9 cellular contexts compared by ENCODE assay signal in genomic region chr7:45196374-45196773, GRCh38. TPM values are rescaled to one million over a fixed set of nuclear protein-coding genes. Genes with fewer than 3 reads are reported as not detected.
DNase-seq lines count a peak whose midpoint lies in the region; ATAC-seq and TF ChIP-seq lines count a peak whose summit lies in the region.
"Had no signal": no experiment of that assay in that cellular context is flagged by ENCODE, and none has a peak within 500 bp of the region (broad histone marks: within the 10 kb centered on the region; RNA-seq: fewer than 3 reads in every experiment).

No MANE protein-coding gene starts in this region.

- no CpG with 5 or more reads among the region's 7 CpGs for WGBS in H9 (ENCODE audit: extremely low coverage, insufficient read length, low lambda C conversion rate)

- no peak overlapping the region for H3K23ac ChIP-seq in H9 (ENCODE audit: insufficient read length, low read depth, low read length)

- H3K27me3 Mint-ChIP-seq in osteocyte (ENCODE audit: unreplicated experiment) (peaks cover 34% of the 10 kb centered on the region), H9 (ENCODE audit: low read depth) (peaks cover 11% of the 10 kb centered on the region)

- no peak overlapping the region for H2AFZ ChIP-seq in H9 (ENCODE audit: low read length)

- ATAC-seq in GM18907 (IDR thresholded peaks at IDR 0.05; ENCODE audit: unreplicated experiment) (peak; percentile 67), HG02610 (IDR thresholded peaks at IDR 0.05; ENCODE audit: unreplicated experiment) (peak; percentile 83)

- H2BK15ac ChIP-seq in H9 (ENCODE audit: low read depth, low read length): no peak overlapping the region

- H3K9me3 ChIP-seq in H9 (ENCODE audit: control insufficient read depth, low read depth, low read length) (no peaks in the 10 kb centered on the region), WERI-Rb-1 (ENCODE audit: severe bottlenecking) (peaks cover 2% of the 10 kb centered on the region)
- H3K9me3 ChIP-seq: uterus had no signal

- H3K9me3 Mint-ChIP-seq in osteocyte (ENCODE audit: unreplicated experiment): no peaks in the 10 kb centered on the region
- no peaks in the 10 kb centered on the region; a peak in 2 of 5 replicates for H3K9me3 Mint-ChIP-seq in H9

- no peak overlapping the region for H3K56ac ChIP-seq in H9 (ENCODE audit: insufficient read length, low read depth, low read length)

- no peaks in the 10 kb centered on the region for H3K79me1 ChIP-seq in H9 (ENCODE audit: insufficient read depth, low read depth, low read length, poor library complexity, severe bottlenecking)

- no peaks in the 10 kb centered on the region; the same call in 1 of the 2 replicates for H3K79me2 ChIP-seq in H9 (ENCODE audit: insufficient read depth, low read length)

- no peak overlapping the region for H4K91ac ChIP-seq in H9 (ENCODE audit: insufficient read length, low read depth, low read length)

- H2BK20ac ChIP-seq in H9 (ENCODE audit: low read depth, low read length, poor library complexity, severe bottlenecking): no peak overlapping the region

- no peak overlapping the region for H3K14ac ChIP-seq in H9 (ENCODE audit: insufficient read depth, low read length)

- peak; percentile 61 to 77 for DNase-seq in activated CD4-positive, alpha-beta T cell treated with anti-CD3 and anti-CD28 coated beads, Interleukin-2, amount 50 U/mL, for 48 hours
- DNase-seq in stimulated activated CD4-positive, alpha-beta T cell treated with anti-CD3 and anti-CD28 coated beads, TNF-alpha, amount 100 ng/mL, for 24 hours (ENCODE audit: low read depth in 3 of 3): peak; percentile 16 to 66 (median 50)
- DNase-seq in osteocyte (ENCODE audit: extremely low spot score, unreplicated experiment) (no peak), H9 (no peak), WERI-Rb-1 (no peak)
- DNase-seq: NCI-H1436 treated with DMSO at 0.1 percent for 48 hours, uterus had no signal

- no peaks in the 10 kb centered on the region for H3K27me3 ChIP-seq in H9 (ENCODE audit: insufficient read depth, low read length)
- no peaks in the 10 kb centered on the region for H3K27me3 ChIP-seq in WERI-Rb-1 (ENCODE audit: insufficient read depth, low read depth, severe bottlenecking)
- H3K27me3 ChIP-seq: uterus had no signal

- no peak overlapping the region for H2BK120ac ChIP-seq in H9 (ENCODE audit: low read depth, low read length, poor library complexity, severe bottlenecking)

- no peak overlapping the region for H3K4me3 Mint-ChIP-seq in osteocyte (ENCODE audit: unreplicated experiment)
- H3K4me3 Mint-ChIP-seq in H9: no peak overlapping the region

- no peaks in the 10 kb centered on the region for H3K4me1 ChIP-seq in H9 (ENCODE audit: insufficient read depth, low read length)
- H3K4me1 ChIP-seq: uterus had no signal

- TF ChIP-seq CTCF in osteocyte (IDR thresholded peaks at IDR 0.05) (no peak), H9 (conservative IDR thresholded peaks at IDR 0.05) (no peak), WERI-Rb-1 (IDR thresholded peaks at IDR 0.05; ENCODE audit: low read depth, low read length) (no peak)

- H4K5ac ChIP-seq in H9 (ENCODE audit: insufficient read length, low read depth, low read length): no peak overlapping the region

- H2AK5ac ChIP-seq in H9 (ENCODE audit: insufficient read length, low read length): no peak overlapping the region

- H3K4ac ChIP-seq in H9 (ENCODE audit: low read depth, low read length): no peak overlapping the region

- no peaks in the 10 kb centered on the region for H4K20me1 ChIP-seq in H9 (ENCODE audit: control insufficient read depth, insufficient read depth, insufficient read length)

- no peak overlapping the region for H2BK12ac ChIP-seq in H9 (ENCODE audit: insufficient read length, low read depth, low read length)

- no peaks in the 10 kb centered on the region for H3K36me3 ChIP-seq in WERI-Rb-1
- H3K36me3 ChIP-seq: uterus had no signal

- H3K27ac ChIP-seq in H9 (ENCODE audit: insufficient read length, low read depth, low read length): no peak overlapping the region
- no peak overlapping the region for H3K27ac ChIP-seq in WERI-Rb-1
- H3K27ac ChIP-seq: uterus had no signal

- H3K36me3 Mint-ChIP-seq in osteocyte (ENCODE audit: unreplicated experiment) (no peaks in the 10 kb centered on the region), H9 (ENCODE audit: insufficient read depth in 1 of 3, low read depth in 3 of 3) (no peaks in the 10 kb centered on the region; a peak in 1 of 7 replicates)

- no peak overlapping the region for H3K4me2 ChIP-seq in H9 (ENCODE audit: insufficient read depth, insufficient read length, low read length)

- H3T11ph ChIP-seq in H9 (ENCODE audit: low read length): no peak overlapping the region

- H3K23me2 ChIP-seq in H9 (ENCODE audit: insufficient read length, low read depth, low read length, poor library complexity, severe bottlenecking): no peaks in the 10 kb centered on the region

- H3K27ac Mint-ChIP-seq in osteocyte (ENCODE audit: unreplicated experiment) (no peak overlapping the region), H9 (no peak overlapping the region)

- H3K9ac ChIP-seq in H9 (ENCODE audit: extremely low read depth, insufficient read length, low read length): no peak overlapping the region

- H3K18ac ChIP-seq in H9 (ENCODE audit: insufficient read length, low read depth, low read length): no peak overlapping the region

- H4K8ac ChIP-seq in H9 (replicated peaks; ENCODE audit: insufficient read length, low read depth, low read length): no peak overlapping the region

- H2BK5ac ChIP-seq in H9 (ENCODE audit: insufficient read length, low read length): no peak overlapping the region

- H3K4me1 Mint-ChIP-seq in osteocyte (ENCODE audit: unreplicated experiment) (no peaks in the 10 kb centered on the region), H9 (no peaks in the 10 kb centered on the region)

- no peak overlapping the region for H3K4me3 ChIP-seq in WERI-Rb-1 (ENCODE audit: low read depth, low read length)
- H3K4me3 ChIP-seq: uterus had no signal

RNA-seq across cellular contexts. Expression of gene RAMP3, which starts 38.8 kb away (rescaled TPM):
- total RNA-seq in osteocyte: not detected in 2 replicates
- total RNA-seq in H9 (2021): 0.63 and 0.66 TPM in 2 replicates

Comparison
In these comparisons a context has a peak if more than half of its experiments do, and no peak if none do; other contexts are left out.
1. DNase-seq: peak in activated CD4-positive, alpha-beta T cell treated with anti-CD3 and anti-CD28 coated beads, Interleukin-2, amount 50 U/mL, for 48 hours (2 of 2) and stimulated activated CD4-positive, alpha-beta T cell treated with anti-CD3 and anti-CD28 coated beads, TNF-alpha, amount 100 ng/mL, for 24 hours (3 of 3); none in osteocyte (single experiment), H9 (single experiment) and WERI-Rb-1 (single experiment).